ENCODE assay signal across 32 cellular contexts in genomic region chr2:70632388-70632787, GRCh38.
"Had no signal": no experiment of that assay in that cellular context is flagged by ENCODE, and none has a peak within 500 bp of the region (broad histone marks: within the 10 kb centered on the region; RNA-seq: fewer than 3 reads in every experiment).

No MANE protein-coding gene starts in this region.

- H3K4me3 ChIP-seq: adrenal gland, body of pancreas, breast epithelium, coronary artery, SJCRH30, SK-N-MC had no signal

- H3K9me3 ChIP-seq: adrenal gland, body of pancreas had no signal

- H3K36me3 ChIP-seq: adrenal gland, breast epithelium, SJCRH30 had no signal

- H3K36me3 Mint-ChIP-seq: activated CD4-positive, alpha-beta memory T cell treated with anti-CD3 and anti-CD28 coated beads for 36 hours; activated naive CD4-positive, alpha-beta T cell treated with anti-CD3 and anti-CD28 coated beads, Interleukin-2, amount 50 U/mL, for 72 hours had no signal

- H3K4me1 ChIP-seq: adrenal gland, body of pancreas, breast epithelium, SJCRH30 had no signal

- H3K27ac Mint-ChIP-seq: activated B cell treated with CpG ODN at 0.5 μM for 24 hours; activated CD4-positive, alpha-beta memory T cell treated with anti-CD3 and anti-CD28 coated beads for 36 hours; activated naive CD4-positive, alpha-beta T cell treated with anti-CD3 and anti-CD28 coated beads for 36 hours; activated naive CD4-positive, alpha-beta T cell treated with anti-CD3 and anti-CD28 coated beads, Interleukin-2, amount 50 U/mL, for 72 hours; activated T-helper 1 cell treated with anti-CD3 and anti-CD28 coated beads, Interleukin-12 subunit alpha, Interleukin-12 subunit beta, Interleukin-2, Interleukin-4 antibody, amounts not matched to agents 30 ng/mL and 10 ng/mL and 1 ng/mL, durations not matched to agents 14 hours and 24 hours and 36 hours had no signal

- H3K9me3 Mint-ChIP-seq: activated T-helper 1 cell treated with anti-CD3 and anti-CD28 coated beads, Interleukin-12 subunit alpha, Interleukin-12 subunit beta, Interleukin-2, Interleukin-4 antibody, amounts not matched to agents 30 ng/mL and 10 ng/mL and 1 ng/mL, durations not matched to agents 14 hours and 24 hours and 36 hours had no signal

- H3K27ac ChIP-seq: adrenal gland, body of pancreas, breast epithelium, coronary artery, SJCRH30, SK-N-MC had no signal

- H3K4me3 Mint-ChIP-seq: activated B cell treated with CpG ODN at 0.5 μM for 24 hours; activated CD4-positive, alpha-beta memory T cell treated with anti-CD3 and anti-CD28 coated beads for 36 hours; activated naive CD4-positive, alpha-beta T cell treated with anti-CD3 and anti-CD28 coated beads for 36 hours; activated T-cell treated with anti-CD3 and anti-CD28 coated beads, Interleukin-2, amount 50 U/mL, for 4 hours; activated T-helper 1 cell treated with anti-CD3 and anti-CD28 coated beads, Interleukin-12 subunit alpha, Interleukin-12 subunit beta, Interleukin-2, Interleukin-4 antibody, amounts not matched to agents 30 ng/mL and 10 ng/mL and 1 ng/mL, durations not matched to agents 14 hours and 24 hours and 36 hours had no signal

- DNase-seq: activated B cell treated with CpG ODN at 0.5 μM for 24 hours; activated CD4-positive, alpha-beta memory T cell treated with anti-CD3 and anti-CD28 coated beads for 36 hours; activated CD4-positive, alpha-beta T cell treated with anti-CD3 and anti-CD28 coated beads for 4 hours; activated CD4-positive, alpha-beta T cell treated with anti-CD3 and anti-CD28 coated beads, Interleukin-2, amount 50 U/mL, for 1 hour; activated CD4-positive, CD25-positive, alpha-beta regulatory T cell treated with anti-CD3 and anti-CD28 coated beads, Interleukin-2, amount 50 U/mL, for 72 hours; activated CD8-positive, alpha-beta memory T cell treated with anti-CD3 and anti-CD28 coated beads, Interleukin-2, amount 50 U/mL, for 4 hours; activated gamma-delta T cell treated with Interleukin-2 at 50 U/mL for 16 hours; activated naive CD4-positive, alpha-beta T cell treated with anti-CD3 and anti-CD28 coated beads for 36 hours; activated T-cell treated with anti-CD3 and anti-CD28 coated beads for 4 hours; activated T-cell treated with anti-CD3 and anti-CD28 coated beads, Interleukin-2, amount 50 U/mL, for 4 hours; adrenal gland; body of pancreas; Karpas-422; MM.1S; NCI-H1048; NCI-H1105 treated with DMSO at 0.1 percent for 48 hours; NCI-H1436; NCI-H1694; NCI-H1930; NCI-H2081 treated with DMSO at 0.1 percent for 48 hours; NCI-H226; NCI-H446 treated with DMSO at 0.1 percent for 48 hours; NCI-H524; NCI-H69; NCI-H82; SHP77; SJCRH30 had no signal

- H3K4me1 Mint-ChIP-seq: activated B cell treated with CpG ODN at 0.5 μM for 24 hours had no signal

- H3K27me3 ChIP-seq: body of pancreas, breast epithelium had no signal
